10 cellular contexts compared by ENCODE assay signal in genomic region chr5:149831492-149831891, GRCh38.
DNase-seq lines count a peak whose midpoint lies in the region; ATAC-seq and TF ChIP-seq lines count a peak whose summit lies in the region.
"Had no signal": no experiment of that assay in that cellular context is flagged by ENCODE, and none has a peak within 500 bp of the region (broad histone marks: within the 10 kb centered on the region; RNA-seq: fewer than 3 reads in every experiment).

No MANE protein-coding gene starts in this region.

- POLR2A ChIA-PET in CD4-positive, alpha-beta T cell (lab: Charles Lee) = no interaction called here

- H3K27me3 Mint-ChIP-seq in CD4-positive, alpha-beta T cell = no peaks in the 10 kb centered on the region

- H3K4me3 Mint-ChIP-seq in CD4-positive, alpha-beta T cell = no peak overlapping the region

- intact Hi-C loops in CD4-positive, alpha-beta T cell (cut with DNase I, micrococcal nuclease) = no loop called here

- no peaks in the 10 kb centered on the region for H3K4me1 Mint-ChIP-seq in CD4-positive, alpha-beta T cell (ENCODE audit: low read depth)

- H3K9me3 ChIP-seq in CD4-positive, alpha-beta T cell (ENCODE audit: control insufficient read depth, low read length) = no peaks in the 10 kb centered on the region

- no peak for TF ChIP-seq CTCF in CD4-positive, alpha-beta T cell (IDR thresholded peaks at IDR 0.05)

- ATAC-seq in HG03060 (IDR thresholded peaks at IDR 0.05; ENCODE audit: low read depth, unreplicated experiment) = peak; percentile 63
- no peak for ATAC-seq in CD4-positive, alpha-beta T cell (ENCODE audit: poor library complexity)

- peak; percentile 62 for DNase-seq in NK-92 treated with Interleukin-12 subunit alpha and Interleukin-12 subunit beta, amount 100 ng/mL, for 24 hours (lab: John Stamatoyannopoulos, UW)
- DNase-seq in NK-92 (lab: John Stamatoyannopoulos, UW; ENCODE audit: unreplicated experiment) (no peak), RKO (ENCODE audit: low spot score) (no peak)
- peak; percentile 62 for DNase-seq in activated CD8-positive, alpha-beta memory T cell treated with anti-CD3 and anti-CD28 coated beads, Interleukin-2, amount 50 U/mL, for 48 hours
- peak in 2 of 3 donors; percentile 17 to 22 for DNase-seq in stimulated activated CD4-positive, alpha-beta T cell treated with anti-CD3 and anti-CD28 coated beads, TNF-alpha, amount 100 ng/mL, for 48 hours (ENCODE audit: low read depth in 3 of 3)
- DNase-seq in effector CD8-positive, alpha-beta T cell (lab: John Stamatoyannopoulos, UW) = no peak
- DNase-seq in CD4-positive, alpha-beta T cell = no peak

- H3K27ac Mint-ChIP-seq in CD4-positive, alpha-beta T cell = no peak overlapping the region

- H3K36me3 Mint-ChIP-seq in CD4-positive, alpha-beta T cell (ENCODE audit: low read depth) = no peaks in the 10 kb centered on the region

- H3K27me3 ChIP-seq in CD4-positive, alpha-beta T cell (ENCODE audit: control insufficient read depth, insufficient read depth, low read length) = no peaks in the 10 kb centered on the region

- H3K9me3 Mint-ChIP-seq in CD4-positive, alpha-beta T cell = no peaks in the 10 kb centered on the region

- CTCF ChIA-PET in CD4-positive, alpha-beta T cell (lab: Charles Lee) = interaction anchor here (1.0 to 4.6 kb wide), 2 partner anchors 159 to 195 kb away, joined by 3 to 24 read pairs; no protein-coding TSS in a partner anchor

- no peak overlapping the region for H3K27ac ChIP-seq in CD4-positive, alpha-beta T cell (ENCODE audit: low read depth, low read length)
- H3K27ac ChIP-seq: 22Rv1, epithelial cell of prostate had no signal

Comparison
In these comparisons a context has a peak if more than half of its experiments do, and no peak if none do; other contexts are left out.
1. DNase-seq: peak in NK-92 treated with Interleukin-12 subunit alpha and Interleukin-12 subunit beta, amount 100 ng/mL, for 24 hours (single experiment), activated CD8-positive, alpha-beta memory T cell treated with anti-CD3 and anti-CD28 coated beads, Interleukin-2, amount 50 U/mL, for 48 hours (single experiment) and stimulated activated CD4-positive, alpha-beta T cell treated with anti-CD3 and anti-CD28 coated beads, TNF-alpha, amount 100 ng/mL, for 48 hours (2 of 3); none in NK-92 (single experiment), effector CD8-positive, alpha-beta T cell (single experiment), CD4-positive, alpha-beta T cell (0 of 10) and RKO (single experiment).